29 cellular contexts compared by ENCODE assay signal in genomic region chr2:10906926-10907479, GRCh38. TPM values are rescaled to one million over a fixed set of nuclear protein-coding genes. Genes with fewer than 3 reads are reported as not detected.
A peak's percentile ranks its signal among the peaks of the same experiment; 100 is the strongest.
DNase-seq lines count a peak whose midpoint lies in the region; ATAC-seq and TF ChIP-seq lines count a peak whose summit lies in the region.
"Had no signal": no experiment of that assay in that cellular context is flagged by ENCODE, and none has a peak within 500 bp of the region (broad histone marks: within the 10 kb centered on the region; RNA-seq: fewer than 3 reads in every experiment).

No MANE protein-coding gene starts in this region.

- peaks cover 0 to 3% of the 10 kb centered on the region in 2 donors for H3K4me1 Mint-ChIP-seq in natural killer cell treated with Interleukin-12 subunit alpha and Interleukin-12 subunit beta and Interleukin-15 and Interleukin-18, amount 100 ng/mL, for 72 hours (ENCODE audit: low read depth in 2 of 2)
- H3K4me1 Mint-ChIP-seq in natural killer cell: no peaks in the 10 kb centered on the region
- no peaks in the 10 kb centered on the region for H3K4me1 Mint-ChIP-seq in activated naive CD8-positive, alpha-beta T cell treated with anti-CD3 and anti-CD28 coated beads, Interleukin-2, amount 50 U/mL, for 24 hours

- intact Hi-C loops in natural killer cell (cut with micrococcal nuclease): no loop called here

- no peak overlapping the region for H3K4me3 Mint-ChIP-seq in natural killer cell treated with Interleukin-12 subunit alpha and Interleukin-12 subunit beta and Interleukin-15 and Interleukin-18, amount 100 ng/mL, for 72 hours
- H3K4me3 Mint-ChIP-seq in natural killer cell: no peak overlapping the region
- H3K4me3 Mint-ChIP-seq in activated naive CD8-positive, alpha-beta T cell treated with anti-CD3 and anti-CD28 coated beads, Interleukin-2, amount 50 U/mL, for 24 hours: no peak overlapping the region
- H3K4me3 Mint-ChIP-seq: activated CD8-positive, alpha-beta memory T cell treated with anti-CD3 and anti-CD28 coated beads, Interleukin-2, amount 10 ng/mL, durations not matched to agents 7 days and 5 days; memory B cell; T-helper 17 cell had no signal

- H3K9me3 Mint-ChIP-seq in natural killer cell treated with Interleukin-12 subunit alpha and Interleukin-12 subunit beta and Interleukin-15 and Interleukin-18, amount 100 ng/mL, for 72 hours: no peaks in the 10 kb centered on the region
- H3K9me3 Mint-ChIP-seq in natural killer cell: no peaks in the 10 kb centered on the region
- H3K9me3 Mint-ChIP-seq in activated naive CD8-positive, alpha-beta T cell treated with anti-CD3 and anti-CD28 coated beads, Interleukin-2, amount 50 U/mL, for 24 hours: no peaks in the 10 kb centered on the region

- peaks cover 15 to 25% of the 10 kb centered on the region in 2 donors for H3K27me3 Mint-ChIP-seq in natural killer cell treated with Interleukin-12 subunit alpha and Interleukin-12 subunit beta and Interleukin-15 and Interleukin-18, amount 100 ng/mL, for 72 hours
- peaks cover 17 to 28% of the 10 kb centered on the region in 2 donors for H3K27me3 Mint-ChIP-seq in natural killer cell (ENCODE audit: low read depth in 2 of 2)
- peaks cover 21% of the 10 kb centered on the region for H3K27me3 Mint-ChIP-seq in activated naive CD8-positive, alpha-beta T cell treated with anti-CD3 and anti-CD28 coated beads, Interleukin-2, amount 50 U/mL, for 24 hours

- H3K27ac Mint-ChIP-seq in natural killer cell treated with Interleukin-12 subunit alpha and Interleukin-12 subunit beta and Interleukin-15 and Interleukin-18, amount 100 ng/mL, for 72 hours: no peak overlapping the region
- H3K27ac Mint-ChIP-seq in natural killer cell: no peak overlapping the region
- no peak overlapping the region for H3K27ac Mint-ChIP-seq in activated naive CD8-positive, alpha-beta T cell treated with anti-CD3 and anti-CD28 coated beads, Interleukin-2, amount 50 U/mL, for 24 hours
- H3K27ac Mint-ChIP-seq: activated CD8-positive, alpha-beta memory T cell treated with anti-CD3 and anti-CD28 coated beads, Interleukin-2, amount 10 ng/mL, durations not matched to agents 7 days and 5 days; memory B cell; progenitor cell of endocrine pancreas; T-helper 17 cell had no signal

- DNase-seq in DMS 273 (lab: John Stamatoyannopoulos, UW; ENCODE audit: unreplicated experiment): peak; percentile 66
- no peak for DNase-seq in DMS 273 treated with DMSO at 0.1 percent for 48 hours (lab: John Stamatoyannopoulos, UW)
- no peak for DNase-seq in natural killer cell treated with Interleukin-12 subunit alpha and Interleukin-12 subunit beta and Interleukin-15 and Interleukin-18, amount 100 ng/mL, for 72 hours (ENCODE audit: low spot score)
- DNase-seq in natural killer cell: no peak
- DNase-seq in activated naive CD8-positive, alpha-beta T cell treated with anti-CD3 and anti-CD28 coated beads, Interleukin-2, amount 50 U/mL, for 24 hours: no peak
- DNase-seq in NCI-H1436 treated with DMSO at 0.1 percent for 48 hours (lab: John Stamatoyannopoulos, UW): no peak
- DNase-seq in A172 (ENCODE audit: low spot score): no peak
- DNase-seq: activated CD4-positive, alpha-beta T cell treated with anti-CD3 and anti-CD28 coated beads, Interleukin-2, amount 50 U/mL, for 4 hours; activated CD8-positive, alpha-beta memory T cell treated with anti-CD3 and anti-CD28 coated beads, Interleukin-2, amount 10 ng/mL, durations not matched to agents 7 days and 5 days; activated gamma-delta T cell treated with Interleukin-2 at 50 U/mL for 16 hours; activated T-cell treated with anti-CD3 and anti-CD28 coated beads, Interleukin-2, amount 50 U/mL, for 48 hours; C1 segment of cervical spinal cord; caudate nucleus; COR-L47; effector memory CD4-positive, alpha-beta T cell; erythroblast; Kasumi-1; NCI-H1417 treated with DMSO at 0.1 percent for 48 hours; Right ventricle myocardium superior; T-helper 17 cell; transverse colon had no signal

- H3K36me3 Mint-ChIP-seq in natural killer cell treated with Interleukin-12 subunit alpha and Interleukin-12 subunit beta and Interleukin-15 and Interleukin-18, amount 100 ng/mL, for 72 hours: no peaks in the 10 kb centered on the region
- H3K36me3 Mint-ChIP-seq in natural killer cell: no peaks in the 10 kb centered on the region
- no peaks in the 10 kb centered on the region for H3K36me3 Mint-ChIP-seq in activated naive CD8-positive, alpha-beta T cell treated with anti-CD3 and anti-CD28 coated beads, Interleukin-2, amount 50 U/mL, for 24 hours (ENCODE audit: low read depth)
- H3K36me3 Mint-ChIP-seq: activated CD8-positive, alpha-beta memory T cell treated with anti-CD3 and anti-CD28 coated beads, Interleukin-2, amount 10 ng/mL, durations not matched to agents 7 days and 5 days; memory B cell had no signal

- ATAC-seq in natural killer cell treated with Interleukin-12 subunit alpha and Interleukin-12 subunit beta and Interleukin-15 and Interleukin-18, amount 100 ng/mL, for 72 hours: peak; percentile 46 to 51
- ATAC-seq in natural killer cell: no peak
- ATAC-seq in esophagus mucosa: peak; percentile 23
- no peak for ATAC-seq in activated naive CD8-positive, alpha-beta T cell treated with anti-CD3 and anti-CD28 coated beads, Interleukin-2, amount 50 U/mL, for 24 hours
- ATAC-seq: activated CD4-positive, CD25-positive, alpha-beta regulatory T cell treated with anti-CD3 and anti-CD28 coated beads, Interleukin-2, amount 50 U/mL, for 24 hours; activated CD8-positive, alpha-beta memory T cell treated with anti-CD3 and anti-CD28 coated beads, Interleukin-2, amount 10 ng/mL, durations not matched to agents 7 days and 5 days; HCT116; left lobe of liver; T-helper 17 cell had no signal

- no peak for TF ChIP-seq CTCF in natural killer cell (IDR thresholded peaks at IDR 0.05)

RNA-seq across cellular contexts. Expression of gene KCNF1, which starts 4.7 kb away (rescaled TPM):
- total RNA-seq in natural killer cell treated with Interleukin-12 subunit alpha and Interleukin-12 subunit beta and Interleukin-15 and Interleukin-18, amount 100 ng/mL, for 72 hours: not detected
- total RNA-seq in natural killer cell (not detected), esophagus mucosa (not detected)
- 0.14 and 0.71 TPM in 2 replicates for total RNA-seq in A172 (2014; rRNA removed; shearing (Covaris generic))
- total RNA-seq: activated CD8-positive, alpha-beta memory T cell treated with anti-CD3 and anti-CD28 coated beads, Interleukin-2, amount 10 ng/mL, durations not matched to agents 7 days and 5 days; fibroblast of villous mesenchyme; left lobe of liver; Right ventricle myocardium superior; subcutaneous adipose tissue; T-helper 17 cell had no signal

Comparison
In these comparisons a context has a peak if more than half of its experiments do, and no peak if none do; other contexts are left out.
1. ATAC-seq: peak in natural killer cell treated with Interleukin-12 subunit alpha and Interleukin-12 subunit beta and Interleukin-15 and Interleukin-18, amount 100 ng/mL, for 72 hours (2 of 2) and esophagus mucosa (single experiment); none in natural killer cell (0 of 3) and activated naive CD8-positive, alpha-beta T cell treated with anti-CD3 and anti-CD28 coated beads, Interleukin-2, amount 50 U/mL, for 24 hours (single experiment).